Comparison of ENCODE assay signal across 15 cellular contexts in the genomic region with DNA sequence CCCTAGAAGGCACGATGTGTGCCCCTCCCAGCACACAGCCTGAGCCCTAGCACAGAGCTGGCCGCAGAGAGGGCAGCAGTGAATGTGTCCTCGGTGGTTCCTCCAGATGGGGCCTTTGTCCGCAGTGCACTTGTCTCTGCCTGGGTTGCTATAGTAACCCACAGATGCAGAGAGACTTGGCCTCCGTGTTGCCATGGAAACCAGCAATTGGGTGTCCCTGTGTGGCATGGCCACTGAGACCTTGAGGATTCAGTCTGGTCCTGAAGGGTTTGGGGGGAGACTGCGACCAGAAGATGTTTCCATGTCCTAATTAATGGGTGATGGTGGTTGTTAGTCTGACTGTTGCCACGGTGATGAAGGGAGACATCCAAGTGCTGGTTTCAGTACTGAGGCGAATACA. TPM values are rescaled to one million over a fixed set of nuclear protein-coding genes. Genes with fewer than 3 reads are reported as not detected.
DNase-seq lines count a peak whose midpoint lies in the region; ATAC-seq, FAIRE-seq and TF ChIP-seq lines count a peak whose summit lies in the region.
"Had no signal": no experiment of that assay in that cellular context is flagged by ENCODE, and none has a peak within 500 bp of the region (broad histone marks: within the 10 kb centered on the region; RNA-seq: fewer than 3 reads in every experiment).

No MANE protein-coding gene starts in this region.

- no peaks in the 10 kb centered on the region for H3K4me1 ChIP-seq in HepG2 (ENCODE audit: insufficient read depth, low read length)
- no peaks in the 10 kb centered on the region for H3K4me1 ChIP-seq in right lobe of liver
- H3K4me1 ChIP-seq in GM12878 (ENCODE audit: control insufficient read depth, insufficient read depth, low read length) = no peaks in the 10 kb centered on the region
- H3K4me1 ChIP-seq in lung (ENCODE audit: control insufficient read depth in 2 of 2, insufficient read depth in 2 of 2, low read length in 2 of 2) = peaks cover 0 to 1% of the 10 kb centered on the region in 2 donors

- RAD21 ChIA-PET in GM12878 (lab: Charles Lee; ENCODE audit: unreplicated experiment) = no interaction called here

- no peak overlapping the region for H2AFZ ChIP-seq in HepG2 (ENCODE audit: low read length)
- no peak overlapping the region for H2AFZ ChIP-seq in GM12878 (ENCODE audit: control insufficient read depth, low read depth, low read length)

- in situ Hi-C loops in HepG2 (cut with HindIII; ENCODE audit: extremely low pct_ligation_motif_present, low pct_unique_long_range_greater_than_20kb) (no loop called here), GM12878 (cut with MboI) (no loop called here)

- DNase-seq in HepG2 (ENCODE audit: low spot score) (no peak), right lobe of liver (no peak), GM12878 (ENCODE audit: low read depth, low spot score) (no peak), lung (ENCODE audit: low spot score) (peak; percentile 24), AG08395 (ENCODE audit: low spot score) (no peak), activated T-cell treated with anti-CD3 and anti-CD28 coated beads for 4 hours (no peak)
- no peak for DNase-seq in stimulated activated CD4-positive, alpha-beta T cell treated with anti-CD3 and anti-CD28 coated beads, Interleukin-4, amount 100 ng/mL, for 4 hours
- DNase-seq: activated naive CD8-positive, alpha-beta T cell treated with anti-CD3 and anti-CD28 coated beads, Interleukin-2, amount 50 U/mL, for 24 hours; effector memory CD4-positive, alpha-beta T cell; heart left ventricle; MG63; sigmoid colon; T-helper 1 cell had no signal

- POLR2A ChIA-PET in HepG2 (lab: Yijun Ruan, JAX) = no interaction called here
- POLR2A ChIA-PET in GM12878 (lab: Charles Lee) = no interaction called here

- intact Hi-C loops in HepG2 (cut with micrococcal nuclease; ENCODE audit: unreplicated experiment) (no loop called here), right lobe of liver (cut with DNase I) (loop anchor here in 1 of 2 donors (5.0 kb wide), 1 partner anchor 34 kb away; no protein-coding TSS in a partner anchor), GM12878 (cut with micrococcal nuclease; ENCODE audit: unreplicated experiment) (loop anchor here (10.0 kb wide), 1 partner anchor 166 kb away; no protein-coding TSS in a partner anchor)

- H3K9ac ChIP-seq in HepG2 (ENCODE audit: insufficient read depth, low read depth, low read length) (no peak overlapping the region), GM12878 (ENCODE audit: control insufficient read depth, insufficient read depth, low read length) (no peak overlapping the region)

- H3K36me3 ChIP-seq in HepG2 (replicated peaks in 1 of 2; ENCODE audit: control insufficient read depth in 1 of 2, insufficient read depth in 2 of 2, low read length in 2 of 2) = no peaks in the 10 kb centered on the region
- no peaks in the 10 kb centered on the region for H3K36me3 ChIP-seq in right lobe of liver
- no peaks in the 10 kb centered on the region for H3K36me3 ChIP-seq in GM12878 (ENCODE audit: control insufficient read depth in 2 of 2, insufficient read depth in 2 of 2, low read length in 1 of 2)
- H3K36me3 ChIP-seq in lung (ENCODE audit: control insufficient read depth in 2 of 2, insufficient read depth in 2 of 2, low read length in 2 of 2) = no peaks in the 10 kb centered on the region
- H3K36me3 ChIP-seq: heart left ventricle, MG63, sigmoid colon had no signal

- no peak for ATAC-seq in HepG2
- no peak for ATAC-seq in right lobe of liver
- no peak for ATAC-seq in GM12878
- ATAC-seq in lung (ENCODE audit: insufficient read depth, low FRiP score) = no peak
- ATAC-seq in GM21576 (IDR thresholded peaks at IDR 0.05; ENCODE audit: unreplicated experiment) = no peak
- ATAC-seq: activated naive CD8-positive, alpha-beta T cell treated with anti-CD3 and anti-CD28 coated beads, Interleukin-2, amount 50 U/mL, for 24 hours; heart left ventricle had no signal

- H3K79me2 ChIP-seq in HepG2 (ENCODE audit: insufficient read depth, low read length) (no peaks in the 10 kb centered on the region), GM12878 (ENCODE audit: control insufficient read depth, insufficient read depth, low read length) (no peaks in the 10 kb centered on the region)

- BruUV-seq in HepG2 (replicated peaks; lab: Mats Ljungman, UMichigan) = no TSS peak
- no TSS peak for BruUV-seq in GM12878 (replicated peaks; lab: Mats Ljungman, UMichigan)

- TF ChIP-seq POLR2A in HepG2 (IDR thresholded peaks at IDR 0.05; ENCODE audit: insufficient read depth in 1 of 2, low read depth in 2 of 2, low read length in 2 of 2) (no peak), right lobe of liver (IDR thresholded peaks at IDR 0.05) (no peak), GM12878 (IDR thresholded peaks at IDR 0.05; ENCODE audit: low read depth, low read length) (no peak)

- H3K27me3 ChIP-seq in HepG2 (ENCODE audit: control insufficient read depth in 1 of 2, insufficient read depth in 2 of 2, low read length in 2 of 2) = peaks cover 0 to 9% of the 10 kb centered on the region in 2 experiments; a peak in 2 of 5 replicates
- H3K27me3 ChIP-seq in right lobe of liver = no peaks in the 10 kb centered on the region
- H3K27me3 ChIP-seq in GM12878 (replicated peaks in 1 of 2; ENCODE audit: control insufficient read depth in 2 of 2, insufficient read depth in 2 of 2, low read length in 1 of 2) = no peaks in the 10 kb centered on the region; a peak in 2 of 4 replicates
- no peaks in the 10 kb centered on the region for H3K27me3 ChIP-seq in lung (ENCODE audit: control insufficient read depth, insufficient read depth)
- H3K27me3 ChIP-seq: heart left ventricle, MG63, sigmoid colon had no signal

- no peak overlapping the region for H3K27ac ChIP-seq in HepG2 (ENCODE audit: extremely low read length, insufficient read depth, low read length)
- H3K27ac ChIP-seq in right lobe of liver = no peak overlapping the region
- H3K27ac ChIP-seq in GM12878 (ENCODE audit: control insufficient read depth, insufficient read depth) = no peak overlapping the region
- no peak overlapping the region for H3K27ac ChIP-seq in lung (ENCODE audit: low read depth in 1 of 2, low read length in 1 of 2)
- H3K27ac ChIP-seq: heart left ventricle, sigmoid colon had no signal

- 3% methylated on average over 6 of the region's 8 CpGs for WGBS in HepG2 (ENCODE audit: low lambda C conversion rate)
- 60% methylated on average over 1 of the region's 8 CpGs for WGBS in right lobe of liver (ENCODE audit: insufficient coverage, low coverage, low lambda C conversion rate, missing lambda C conversion rate)
- 10% methylated on average over 8 of the region's 8 CpGs for WGBS in GM12878 (ENCODE audit: insufficient coverage, insufficient replicate concordance, low lambda C conversion rate, missing lambda C conversion rate)
- WGBS in lung, 2 donors = 73 to 85% methylated on average over 8 of the region's 8 CpGs

- FAIRE-seq in HepG2 (lab: Jason Lieb, UNC) (no peak), GM12878 (lab: Jason Lieb, UNC) (no peak)
- FAIRE-seq: keratinocyte had no signal

- TF ChIP-seq EP300 in HepG2 (IDR thresholded peaks at IDR 0.05; ENCODE audit: low read depth in 2 of 2, low read length in 2 of 2) (no peak), HepG2 (CRISPR knock-in tag; IDR thresholded peaks at IDR 0.05; ENCODE audit: borderline replicate concordance) (no peak), GM12878 (IDR thresholded peaks at IDR 0.05; ENCODE audit: borderline replicate concordance in 1 of 2, control insufficient read depth in 1 of 2, low read depth in 2 of 2, low read length in 2 of 2) (no peak)

- CTCF ChIA-PET in HepG2 (lab: Yijun Ruan, JAX; ENCODE audit: low intra/inter-chr PET ratio, low total read pairs) (no interaction called here), GM12878 (lab: Yijun Ruan, JAX) (interaction anchor here (1.2 kb wide), 1 partner anchor 61 kb away, joined by 5 read pairs; no protein-coding TSS in a partner anchor)

- H3K4me3 ChIP-seq in HepG2 (replicated peaks in 1 of 3; ENCODE audit: insufficient read depth in 1 of 3, low read depth in 2 of 3, low read length in 3 of 3) = no peak overlapping the region
- H3K4me3 ChIP-seq in right lobe of liver = no peak overlapping the region
- no peak overlapping the region for H3K4me3 ChIP-seq in GM12878
- H3K4me3 ChIP-seq in lung = no peak overlapping the region
- H3K4me3 ChIP-seq: heart left ventricle, MG63, sigmoid colon had no signal

- TF ChIP-seq RAD21 in HepG2 (CRISPR knock-in tag; IDR thresholded peaks at IDR 0.05) (no peak), GM12878 (IDR thresholded peaks at IDR 0.05; ENCODE audit: insufficient read depth, low read depth, low read length) (no peak)

- H3K9me3 ChIP-seq in HepG2 (ENCODE audit: low read length) (no peaks in the 10 kb centered on the region), right lobe of liver (no peaks in the 10 kb centered on the region), GM12878 (replicated peaks; ENCODE audit: control insufficient read depth, insufficient read depth, low read length) (no peaks in the 10 kb centered on the region), lung (ENCODE audit: control insufficient read depth in 2 of 2, insufficient read depth in 1 of 2, low read length in 1 of 2) (no peaks in the 10 kb centered on the region)
- H3K9me3 ChIP-seq: heart left ventricle, MG63, sigmoid colon had no signal

- no peak for TF ChIP-seq CTCF in HepG2 (CRISPR knock-in tag; IDR thresholded peaks at IDR 0.05)
- TF ChIP-seq CTCF in right lobe of liver (IDR thresholded peaks at IDR 0.05) = no peak
- no peak for TF ChIP-seq CTCF in GM12878 (IDR thresholded peaks at IDR 0.05 in 2 of 3, conservative IDR thresholded peaks at IDR 0.05 in 1 of 3; ENCODE audit: control insufficient read depth in 2 of 3, extremely low read depth in 1 of 3, insufficient read depth in 1 of 3, low read depth in 3 of 3, low read length in 3 of 3)
- TF ChIP-seq CTCF in lung (IDR thresholded peaks at IDR 0.05; ENCODE audit: control extremely low read depth, extremely low read depth) = no peak

- no peaks in the 10 kb centered on the region for H4K20me1 ChIP-seq in HepG2 (ENCODE audit: insufficient read depth, low read length)
- no peaks in the 10 kb centered on the region for H4K20me1 ChIP-seq in GM12878 (ENCODE audit: control insufficient read depth, insufficient read depth)

- no peak overlapping the region for H3K4me2 ChIP-seq in HepG2 (ENCODE audit: low read depth, low read length)
- H3K4me2 ChIP-seq in GM12878 (ENCODE audit: control insufficient read depth, insufficient read depth) = no peak overlapping the region

- SMC1A ChIA-PET in GM12878 (lab: Charles Lee; ENCODE audit: uncharacterized antibody, unreplicated experiment) = interaction anchor here (1.0 to 1.1 kb wide), 2 partner anchors 13 to 61 kb away, joined by 3 read pairs; no protein-coding TSS in a partner anchor

RNA-seq across cellular contexts. Expression of a gene that starts 42.6 kb away (rescaled TPM):
- total RNA-seq in HepG2 (2016; rRNA removed; fragmentation: Illumina TruSeq; extraction: Trizol) (5.4 and 5.6 TPM in 2 replicates), right lobe of liver (1 to 10 TPM in 2 of 6 experiments, under 1 TPM in 4; 0.42 to 3.1 (median 0.89) TPM), GM12878 (2014; rRNA removed) (not detected in 2 replicates), GM12878 (2014; rRNA removed; fragmentation: Illumina TruSeq; extraction: Trizol) (not detected in 2 replicates), GM12878 (2021) (0.13 TPM in 1 of 2 replicates, not detected in the other), lung (10 to 100 TPM in 1 of 2 donors, 1 to 10 TPM in 1; 8.5 to 23.5 TPM)
- 0.40 and 0.44 TPM in 2 replicates for total RNA-seq in HepG2 (2016; cell fraction: cytosol; rRNA removed; fragmentation: Illumina TruSeq; extraction: Trizol; ENCODE audit: low read depth)
- total RNA-seq in HepG2 (2016; cell fraction: insoluble cytoplasmic fraction; rRNA removed; fragmentation: Illumina TruSeq; extraction: Trizol) = 5.3 and 5.6 TPM in 2 replicates
- total RNA-seq in HepG2 (2016; cell fraction: membrane; rRNA removed; fragmentation: Illumina TruSeq; extraction: Trizol) = 3.0 and 3.1 TPM in 2 replicates
- total RNA-seq in HepG2 (2016; cell fraction: nucleus; rRNA removed; fragmentation: Illumina TruSeq; extraction: Trizol) = 4.7 and 5.3 TPM in 2 replicates
- polyA plus RNA-seq in HepG2 (2011; rRNA removed) (4.3 and 4.8 TPM in 2 replicates), GM12878 (2011; rRNA removed) (0.01 and 0.04 TPM in 2 replicates), GM12878 (2014; fragmentation: Illumina TruSeq; extraction: Trizol) (0.01 TPM in 1 of 2 replicates, not detected in the other), GM12878 (2014; fragmentation: Nextera tagmentation; extraction: Ambion mirVana) (under 1 TPM in 1 of 2 experiments, not detected in 1; 0.06 TPM), GM12878 (2014; rRNA removed) (0.01 TPM in 1 of 2 replicates, not detected in the other), GM12878 (2016; fragmentation: Nextera tagmentation; extraction: Ambion mirVana) (not detected), lung (1 to 10 TPM in 1 of 2 donors, under 1 TPM in 1; 0.96 to 1.8 TPM)
- polyA plus RNA-seq in HepG2 (2011; cell fraction: cytosol; rRNA removed) = 2.8 and 2.9 TPM in 2 replicates
- polyA plus RNA-seq in HepG2 (2011; cell fraction: nucleus; rRNA removed) = 10.1 and 11.7 TPM in 2 replicates
- polyA plus RNA-seq in HepG2 (2012) = 2.4 and 2.6 TPM in 2 replicates
- 0.19 and 0.22 TPM in 2 replicates for polyA plus RNA-seq in HepG2 (2016; cell fraction: cytosol; fragmentation: Illumina TruSeq; extraction: Trizol; ENCODE audit: low read depth)
- 3.2 and 3.5 TPM in 2 replicates for polyA plus RNA-seq in HepG2 (2016; cell fraction: insoluble cytoplasmic fraction; fragmentation: Illumina TruSeq; extraction: Trizol; ENCODE audit: low read depth)
- polyA plus RNA-seq in HepG2 (2016; cell fraction: membrane; fragmentation: Illumina TruSeq; extraction: Trizol; ENCODE audit: low read depth) = 0.88 and 0.95 TPM in 2 replicates
- 6.7 and 6.8 TPM in 2 replicates for polyA plus RNA-seq in HepG2 (2016; cell fraction: nucleus; fragmentation: Illumina TruSeq; extraction: Trizol; ENCODE audit: insufficient read depth, low read depth)
- 8.1 TPM in 1 of 2 replicates, not detected in the other for polyA minus RNA-seq in HepG2 (2011; rRNA and poly(A)+ RNA removed; ENCODE audit: low replicate concordance)
- polyA minus RNA-seq in HepG2 (2011; cell fraction: cytosol; rRNA and poly(A)+ RNA removed) = 3.9 and 4.5 TPM in 2 replicates
- polyA minus RNA-seq in HepG2 (2011; cell fraction: nucleus; rRNA and poly(A)+ RNA removed) = 4.9 and 5.2 TPM in 2 replicates
- 0.04 TPM in 1 of 2 replicates, not detected in the other for total RNA-seq in GM12878 (2013; cell fraction: nucleolus; rRNA removed)
- 0.03 TPM for polyA plus RNA-seq in GM12878 (2011; ENCODE audit: low read depth)
- polyA plus RNA-seq in GM12878 (2011; cell fraction: cytosol; rRNA removed) = 0.01 TPM in 1 of 2 replicates, not detected in the other
- 0.07 TPM in 2 replicates for polyA plus RNA-seq in GM12878 (2011; cell fraction: nucleus; rRNA removed)
- 0.03 and 0.12 TPM in 2 replicates for polyA plus RNA-seq in GM12878 (2012)
- not detected in 2 replicates for polyA minus RNA-seq in GM12878 (2011; rRNA and poly(A)+ RNA removed)
- not detected in 2 replicates for polyA minus RNA-seq in GM12878 (2011; cell fraction: cytosol; rRNA and poly(A)+ RNA removed)
- polyA minus RNA-seq in GM12878 (2011; cell fraction: nucleus; rRNA and poly(A)+ RNA removed) = 0.10 TPM in 1 of 2 replicates, not detected in the other

RNA-seq across cellular contexts. Expression of a gene that starts 51.3 kb away (rescaled TPM):
- total RNA-seq in HepG2 (2016; rRNA removed; fragmentation: Illumina TruSeq; extraction: Trizol) (187 and 191 TPM in 2 replicates), right lobe of liver (10 to 100 TPM; 69.9 to 97.0 (median 84.0) TPM), GM12878 (2014; rRNA removed) (371 and 461 TPM in 2 replicates), GM12878 (2014; rRNA removed; fragmentation: Illumina TruSeq; extraction: Trizol) (208 and 214 TPM in 2 replicates), GM12878 (2021) (363 and 377 TPM in 2 replicates), lung (100 to 1,000 TPM; 209 to 260 TPM)
- 151 and 167 TPM in 2 replicates for total RNA-seq in HepG2 (2016; cell fraction: cytosol; rRNA removed; fragmentation: Illumina TruSeq; extraction: Trizol; ENCODE audit: low read depth)
- 159 and 176 TPM in 2 replicates for total RNA-seq in HepG2 (2016; cell fraction: insoluble cytoplasmic fraction; rRNA removed; fragmentation: Illumina TruSeq; extraction: Trizol)
- 328 and 363 TPM in 2 replicates for total RNA-seq in HepG2 (2016; cell fraction: membrane; rRNA removed; fragmentation: Illumina TruSeq; extraction: Trizol)
- 86.8 and 101 TPM in 2 replicates for total RNA-seq in HepG2 (2016; cell fraction: nucleus; rRNA removed; fragmentation: Illumina TruSeq; extraction: Trizol)
- polyA plus RNA-seq in HepG2 (2011; rRNA removed) (95.1 and 109 TPM in 2 replicates), GM12878 (2011; rRNA removed) (92.5 and 112 TPM in 2 replicates), GM12878 (2014; fragmentation: Illumina TruSeq; extraction: Trizol) (317 and 323 TPM in 2 replicates), GM12878 (2014; fragmentation: Nextera tagmentation; extraction: Ambion mirVana) (100 to 1,000 TPM in 1 of 2 experiments, 10 to 100 TPM in 1; 81.3 to 226 TPM), GM12878 (2014; rRNA removed) (211 and 259 TPM in 2 replicates), GM12878 (2016; fragmentation: Nextera tagmentation; extraction: Ambion mirVana) (100 to 1,000 TPM; 158 to 177 TPM), lung (100 to 1,000 TPM; 166 to 471 TPM)
- polyA plus RNA-seq in HepG2 (2011; cell fraction: cytosol; rRNA removed) = 132 and 133 TPM in 2 replicates
- 154 and 206 TPM in 2 replicates for polyA plus RNA-seq in HepG2 (2011; cell fraction: nucleus; rRNA removed)
- polyA plus RNA-seq in HepG2 (2012) = 198 and 238 TPM in 2 replicates
- 208 and 251 TPM in 2 replicates for polyA plus RNA-seq in HepG2 (2016; cell fraction: cytosol; fragmentation: Illumina TruSeq; extraction: Trizol; ENCODE audit: low read depth)
- polyA plus RNA-seq in HepG2 (2016; cell fraction: insoluble cytoplasmic fraction; fragmentation: Illumina TruSeq; extraction: Trizol; ENCODE audit: low read depth) = 167 and 205 TPM in 2 replicates
- polyA plus RNA-seq in HepG2 (2016; cell fraction: membrane; fragmentation: Illumina TruSeq; extraction: Trizol; ENCODE audit: low read depth) = 396 and 465 TPM in 2 replicates
- 135 and 154 TPM in 2 replicates for polyA plus RNA-seq in HepG2 (2016; cell fraction: nucleus; fragmentation: Illumina TruSeq; extraction: Trizol; ENCODE audit: insufficient read depth, low read depth)
- 104 and 166 TPM in 2 replicates for polyA minus RNA-seq in HepG2 (2011; rRNA and poly(A)+ RNA removed; ENCODE audit: low replicate concordance)
- 106 and 122 TPM in 2 replicates for polyA minus RNA-seq in HepG2 (2011; cell fraction: cytosol; rRNA and poly(A)+ RNA removed)
- polyA minus RNA-seq in HepG2 (2011; cell fraction: nucleus; rRNA and poly(A)+ RNA removed) = 53.3 and 57.3 TPM in 2 replicates
- 171 and 188 TPM in 2 replicates for total RNA-seq in GM12878 (2013; cell fraction: nucleolus; rRNA removed)
- polyA plus RNA-seq in GM12878 (2011; ENCODE audit: low read depth) = 319 TPM
- 196 and 274 TPM in 2 replicates for polyA plus RNA-seq in GM12878 (2011; cell fraction: cytosol; rRNA removed)
- polyA plus RNA-seq in GM12878 (2011; cell fraction: nucleus; rRNA removed) = 170 and 260 TPM in 2 replicates
- 342 and 436 TPM in 2 replicates for polyA plus RNA-seq in GM12878 (2012)
- 176 and 215 TPM in 2 replicates for polyA minus RNA-seq in GM12878 (2011; rRNA and poly(A)+ RNA removed)
- polyA minus RNA-seq in GM12878 (2011; cell fraction: cytosol; rRNA and poly(A)+ RNA removed) = 93.1 and 122 TPM in 2 replicates
- polyA minus RNA-seq in GM12878 (2011; cell fraction: nucleus; rRNA and poly(A)+ RNA removed) = 48.1 and 68.6 TPM in 2 replicates
